In genomic region chr9:126170286-126170823, GRCh38 we compare ENCODE assay signal across 15 cellular contexts.
"Had no signal": no experiment of that assay in that cellular context is flagged by ENCODE, and none has a peak within 500 bp of the region (broad histone marks: within the 10 kb centered on the region; RNA-seq: fewer than 3 reads in every experiment).

No MANE protein-coding gene starts in this region.

- H3K4me3 Mint-ChIP-seq: naive thymus-derived CD8-positive, alpha-beta T cell had no signal

- DNase-seq: effector CD4-positive, alpha-beta T cell; heart left ventricle; hippocampal formation; left colon; mammary epithelial cell; mucosa of descending colon; naive thymus-derived CD8-positive, alpha-beta T cell; nucleus accumbens; pancreas; stimulated activated naive CD4-positive, alpha-beta T cell; trophoblast cell; uterus had no signal

- H3K27me3 ChIP-seq: pancreas, uterus had no signal

- FAIRE-seq: frontal cortex, pancreas had no signal

- H3K4me1 Mint-ChIP-seq: naive thymus-derived CD8-positive, alpha-beta T cell had no signal

- H3K36me3 ChIP-seq: heart left ventricle, pancreas, uterus had no signal

- H3K4me1 ChIP-seq: heart left ventricle, pancreas, uterus had no signal

- H3K27ac Mint-ChIP-seq: progenitor cell of endocrine pancreas had no signal

- H3K4me3 ChIP-seq: coronary artery, heart left ventricle, mucosa of descending colon, pancreas, uterus had no signal

- H3K9me3 ChIP-seq: mucosa of descending colon, pancreas, uterus had no signal

- H3K27ac ChIP-seq: coronary artery, heart left ventricle, pancreas, uterus had no signal
